ENCODE assay signal across 13 cellular contexts in genomic region chr11:47863893-47864430, GRCh38. TPM values are rescaled to one million over a fixed set of nuclear protein-coding genes. Genes with fewer than 3 reads are reported as not detected.
DNase-seq lines count a peak whose midpoint lies in the region; ATAC-seq, FAIRE-seq and TF ChIP-seq lines count a peak whose summit lies in the region.
"Had no signal": no experiment of that assay in that cellular context is flagged by ENCODE, and none has a peak within 500 bp of the region (broad histone marks: within the 10 kb centered on the region; RNA-seq: fewer than 3 reads in every experiment).

No MANE protein-coding gene starts in this region.

- no peak overlapping the region for H3K4me3 ChIP-seq in CD8-positive, alpha-beta memory T cell (ENCODE audit: low read length)
- H3K4me3 ChIP-seq in astrocyte (ENCODE audit: insufficient read depth, low read depth, low read length) = no peak overlapping the region
- H3K4me3 ChIP-seq: gastrocnemius medialis, tibial artery had no signal

- FAIRE-seq in astrocyte (lab: Jason Lieb, UNC) = no peak
- FAIRE-seq: D721Med had no signal

- H3K79me2 ChIP-seq in astrocyte (ENCODE audit: insufficient read depth, low read length) = no peaks in the 10 kb centered on the region

- peaks cover 0 to 2% of the 10 kb centered on the region in 2 donors for H3K27me3 Mint-ChIP-seq in CD8-positive, alpha-beta memory T cell
- no peaks in the 10 kb centered on the region for H3K27me3 Mint-ChIP-seq in astrocyte (ENCODE audit: low read depth, unreplicated experiment)
- no peaks in the 10 kb centered on the region for H3K27me3 Mint-ChIP-seq in osteocyte (ENCODE audit: unreplicated experiment)

- H3K4me2 ChIP-seq in astrocyte (ENCODE audit: low read length) = peak overlapping the region; percentile 58

- H3K4me1 ChIP-seq in CD8-positive, alpha-beta memory T cell (ENCODE audit: insufficient read depth, low read length) = peaks cover 40% of the 10 kb centered on the region
- peaks cover 14% of the 10 kb centered on the region for H3K4me1 ChIP-seq in astrocyte (ENCODE audit: insufficient read depth, low read length)

- DNase-seq in CD8-positive, alpha-beta memory T cell = no peak
- DNase-seq in HCEC 1CT = peak; percentile 9
- no peak for DNase-seq in astrocyte (ENCODE audit: low read depth)
- no peak for DNase-seq in osteocyte (ENCODE audit: extremely low spot score, unreplicated experiment)
- no peak for DNase-seq in GM13977 (ENCODE audit: low spot score)
- no peak for DNase-seq in mucosa of gallbladder (ENCODE audit: low spot score)
- no peak for DNase-seq in effector CD8-positive, alpha-beta T cell (lab: John Stamatoyannopoulos, UW)
- DNase-seq: gastrocnemius medialis, kidney glomerular epithelial cell, tibial artery had no signal

- no peaks in the 10 kb centered on the region for H3K9me3 Mint-ChIP-seq in CD8-positive, alpha-beta memory T cell
- H3K9me3 Mint-ChIP-seq in astrocyte (ENCODE audit: unreplicated experiment) (no peaks in the 10 kb centered on the region), osteocyte (ENCODE audit: unreplicated experiment) (no peaks in the 10 kb centered on the region)

- H3K9me3 ChIP-seq in CD8-positive, alpha-beta memory T cell (ENCODE audit: low read length) = no peaks in the 10 kb centered on the region
- H3K9me3 ChIP-seq in astrocyte (ENCODE audit: insufficient read depth, low read depth, low read length) = no peaks in the 10 kb centered on the region
- H3K9me3 ChIP-seq: ascending aorta, gastrocnemius medialis, tibial artery had no signal

- no peaks in the 10 kb centered on the region for H3K27me3 ChIP-seq in CD8-positive, alpha-beta memory T cell (ENCODE audit: insufficient read depth, low read length, poor library complexity, severe bottlenecking)
- no peaks in the 10 kb centered on the region for H3K27me3 ChIP-seq in astrocyte (ENCODE audit: insufficient read depth, low read length)
- H3K27me3 ChIP-seq: ascending aorta, gastrocnemius medialis, tibial artery had no signal

- H2AFZ ChIP-seq in astrocyte (ENCODE audit: low read depth, low read length) = peak overlapping the region; percentile 11

- no peak overlapping the region for H3K9ac ChIP-seq in astrocyte (ENCODE audit: low read length)

- H3K36me3 Mint-ChIP-seq in CD8-positive, alpha-beta memory T cell = peaks cover 0 to 2% (median 0%) of the 10 kb centered on the region in 3 donors
- H3K36me3 Mint-ChIP-seq in astrocyte (ENCODE audit: low read depth, unreplicated experiment) = no peaks in the 10 kb centered on the region
- H3K36me3 Mint-ChIP-seq in osteocyte (ENCODE audit: unreplicated experiment) = no peaks in the 10 kb centered on the region

- POLR2A ChIA-PET in CD8-positive, alpha-beta memory T cell (lab: Charles Lee) = no interaction called here

- H4K20me1 ChIP-seq in astrocyte (ENCODE audit: insufficient read depth, low read length) = no peaks in the 10 kb centered on the region

- in situ Hi-C loops in GM13977 (cut with MboI; ENCODE audit: low pct_unique_long_range_greater_than_20kb, low sequenced_read_pairs, unreplicated experiment) = no loop called here

- H3K4me3 Mint-ChIP-seq in CD8-positive, alpha-beta memory T cell = peak overlapping the region in 4 of 7 donors; percentile 8 to 39 (median 16)
- H3K4me3 Mint-ChIP-seq in astrocyte (ENCODE audit: unreplicated experiment) = no peak overlapping the region
- H3K4me3 Mint-ChIP-seq in osteocyte (ENCODE audit: unreplicated experiment) = no peak overlapping the region

- ATAC-seq in esophagus mucosa = no peak
- ATAC-seq: gastrocnemius medialis had no signal

- H3K27ac ChIP-seq in CD8-positive, alpha-beta memory T cell (ENCODE audit: low read depth, low read length) = no peak overlapping the region
- no peak overlapping the region for H3K27ac ChIP-seq in astrocyte (ENCODE audit: low read depth, low read length)
- H3K27ac ChIP-seq: gastrocnemius medialis had no signal

- H3K4me1 Mint-ChIP-seq in CD8-positive, alpha-beta memory T cell = peaks cover 23 to 36% (median 27%) of the 10 kb centered on the region in 3 donors
- H3K4me1 Mint-ChIP-seq in astrocyte (ENCODE audit: low read depth, unreplicated experiment) = peaks cover 5% of the 10 kb centered on the region
- H3K4me1 Mint-ChIP-seq in osteocyte (ENCODE audit: unreplicated experiment) = peaks cover 33% of the 10 kb centered on the region

- H3K27ac Mint-ChIP-seq in CD8-positive, alpha-beta memory T cell = peak overlapping the region in 3 of 8 donors; percentile 9 to 48 (median 18)
- H3K27ac Mint-ChIP-seq in astrocyte (ENCODE audit: unreplicated experiment) (no peak overlapping the region), osteocyte (ENCODE audit: unreplicated experiment) (peak overlapping the region; percentile 87)

- no peak for TF ChIP-seq CTCF in astrocyte (IDR thresholded peaks at IDR 0.05; ENCODE audit: insufficient read depth, low read depth, low read length)
- TF ChIP-seq CTCF in osteocyte (IDR thresholded peaks at IDR 0.05) = no peak
- no peak for TF ChIP-seq CTCF in GM13977 (IDR thresholded peaks at IDR 0.05; ENCODE audit: extremely low read depth, insufficient read depth, missing control alignments)

- CTCF ChIA-PET in CD8-positive, alpha-beta memory T cell (lab: Charles Lee) = interaction anchor here (0.7 to 2.0 kb wide), 3 partner anchors 9 to 70 kb away, joined by 3 to 4 read pairs (median 3); no protein-coding TSS in a partner anchor

- H3K36me3 ChIP-seq in CD8-positive, alpha-beta memory T cell (ENCODE audit: insufficient read depth, low read length) = no peaks in the 10 kb centered on the region
- H3K36me3 ChIP-seq in astrocyte (ENCODE audit: insufficient read depth, low read length) = no peaks in the 10 kb centered on the region
- H3K36me3 ChIP-seq: ascending aorta, gastrocnemius medialis, tibial artery had no signal

RNA-seq across cellular contexts. Expression of gene NUP160, which starts 15.8 kb away (rescaled TPM):
- 10 to 100 TPM; 65.1 to 69.9 TPM for total RNA-seq in CD8-positive, alpha-beta memory T cell
- polyA plus RNA-seq in CD8-positive, alpha-beta memory T cell = 30.0 TPM
- total RNA-seq in astrocyte (22.9 and 23.8 TPM in 2 replicates), osteocyte (28.3 TPM in 2 replicates), mucosa of gallbladder (26.1 TPM), esophagus mucosa (21.4 TPM)

Comparison
In these comparisons a context has a peak if more than half of its experiments do, and no peak if none do; other contexts are left out.
1. H3K4me3 Mint-ChIP-seq: peak in CD8-positive, alpha-beta memory T cell (4 of 7); none in astrocyte (single experiment) and osteocyte (single experiment).